In the genomic region with DNA sequence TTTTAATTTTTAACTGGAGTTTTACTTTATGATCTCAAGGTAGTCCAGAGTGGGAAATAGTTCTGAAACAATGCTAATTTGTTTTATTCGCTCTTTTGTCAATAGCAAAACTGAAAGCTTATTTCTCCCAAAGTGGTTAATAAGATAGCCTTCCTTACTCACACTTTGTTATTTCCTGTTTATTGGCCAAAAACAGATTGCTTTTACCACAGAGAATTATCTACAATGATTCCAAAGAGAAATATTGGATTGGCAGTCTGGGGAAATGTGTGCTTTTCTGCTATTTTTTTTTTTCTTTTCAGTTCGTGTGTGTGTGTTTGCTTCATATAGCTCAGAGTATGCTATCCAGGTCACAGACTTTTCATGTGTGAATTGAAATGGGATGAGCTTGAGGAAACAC, we compare ENCODE assay signal across 16 cellular contexts.
DNase-seq lines count a peak whose midpoint lies in the region; ATAC-seq and TF ChIP-seq lines count a peak whose summit lies in the region.
"Had no signal": no experiment of that assay in that cellular context is flagged by ENCODE, and none has a peak within 500 bp of the region (broad histone marks: within the 10 kb centered on the region; RNA-seq: fewer than 3 reads in every experiment).

No MANE protein-coding gene starts in this region.

- H4K91ac ChIP-seq in neuronal stem cell (ENCODE audit: low read depth, low read length, poor library complexity): no peak overlapping the region

- H3K4me3 ChIP-seq in PC-3 (ENCODE audit: low read length) (no peak overlapping the region), fibroblast of lung (replicated peaks in 1 of 4; ENCODE audit: control extremely low read depth in 1 of 4, insufficient read depth in 1 of 4, low read depth in 3 of 4, low read length in 4 of 4) (no peak overlapping the region), neuronal stem cell (ENCODE audit: low read length in 2 of 2) (no peak overlapping the region), testis (no peak overlapping the region)

- H3K9me3 ChIP-seq in PC-3 (ENCODE audit: low read length) (no peaks in the 10 kb centered on the region), fibroblast of lung (ENCODE audit: control insufficient read depth, insufficient read depth, low read depth, low read length) (no peaks in the 10 kb centered on the region), neuronal stem cell (replicated peaks in 1 of 2; ENCODE audit: control insufficient read depth in 2 of 2, insufficient read depth in 1 of 2, low read depth in 1 of 2, low read length in 2 of 2) (peaks cover 3 to 4% of the 10 kb centered on the region in 2 donors), testis (no peaks in the 10 kb centered on the region)
- H3K9me3 ChIP-seq: Caco-2 had no signal

- no peaks in the 10 kb centered on the region for H3K79me1 ChIP-seq in neuronal stem cell (ENCODE audit: low read depth, low read length)

- DNase-seq in GM03348 (ENCODE audit: low spot score) (peak; percentile 11), PC-3 (no peak), fibroblast of lung (ENCODE audit: low read depth in 2 of 2) (peak; percentile 3 to 11), neuronal stem cell (ENCODE audit: low spot score) (no peak), testis (no peak), NCI-H2227 (lab: John Stamatoyannopoulos, UW; ENCODE audit: unreplicated experiment) (no peak), amygdala (lab: John Stamatoyannopoulos, UW) (no peak)
- DNase-seq: Caco-2; CD4-positive, CD25-positive, alpha-beta regulatory T cell; DMS153; EL; NCI-H187; NCI-H446; SW 1271 had no signal

- TF ChIP-seq POLR2A in testis (IDR thresholded peaks at IDR 0.05): no peak

- no peak overlapping the region for H3K9ac ChIP-seq in PC-3 (ENCODE audit: low read length)
- no peak overlapping the region for H3K9ac ChIP-seq in fibroblast of lung (ENCODE audit: insufficient read depth, low read length)
- H3K9ac ChIP-seq in neuronal stem cell (ENCODE audit: low read depth, low read length, poor library complexity): no peak overlapping the region

- no peak overlapping the region for H3K27ac ChIP-seq in PC-3 (ENCODE audit: low read length)
- no peak overlapping the region for H3K27ac ChIP-seq in fibroblast of lung (ENCODE audit: insufficient read depth, low read length)
- no peak overlapping the region for H3K27ac ChIP-seq in neuronal stem cell (replicated peaks; ENCODE audit: low read length)
- no peak overlapping the region for H3K27ac ChIP-seq in testis

- H3K4me2 ChIP-seq in PC-3 (ENCODE audit: low read length): no peak overlapping the region
- H3K4me2 ChIP-seq in fibroblast of lung (ENCODE audit: extremely low read depth, insufficient read depth, low read length): peak overlapping the region; percentile 44
- no peak overlapping the region for H3K4me2 ChIP-seq in neuronal stem cell (ENCODE audit: insufficient read depth, low read length, poor library complexity, severe bottlenecking)

- POLR2A ChIA-PET in PC-3 (lab: Charles Lee; ENCODE audit: unreplicated experiment): no interaction called here

- H2BK120ac ChIP-seq in neuronal stem cell (ENCODE audit: low read depth, low read length): no peak overlapping the region

- CTCF ChIA-PET in PC-3 (lab: Charles Lee): no interaction called here

- WGBS in neuronal stem cell (ENCODE audit: extremely low coverage in 2 of 2, insufficient read length in 2 of 2, insufficient replicate concordance in 1 of 2), 2 donors: no CpG with 5 or more reads among the region's 2 CpGs
- WGBS in testis, 2 donors: 69 to 83% methylated on average over 2 of the region's 2 CpGs

- H3F3A ChIP-seq in PC-3 (ENCODE audit: low read length, unreplicated experiment): no peaks in the 10 kb centered on the region

- H2BK5ac ChIP-seq in neuronal stem cell (ENCODE audit: low read length): no peak overlapping the region

- H2AFZ ChIP-seq in PC-3 (ENCODE audit: low read length) (peak overlapping the region; percentile 14; the same call in 1 of the 2 replicates), fibroblast of lung (ENCODE audit: low read length) (peak overlapping the region; percentile 54), neuronal stem cell (ENCODE audit: low read length) (peak overlapping the region; percentile 45)

- no TSS peak for BruUV-seq in PC-3 (replicated peaks; lab: Mats Ljungman, UMichigan)

- no peaks in the 10 kb centered on the region for H3K79me2 ChIP-seq in PC-3 (ENCODE audit: low read length)
- no peaks in the 10 kb centered on the region for H3K79me2 ChIP-seq in fibroblast of lung (ENCODE audit: control insufficient read depth, insufficient read depth, low read length)

- no peak overlapping the region for H3K4ac ChIP-seq in neuronal stem cell (ENCODE audit: low read length)

- ATAC-seq in PC-3: no peak
- ATAC-seq in HG02852 (IDR thresholded peaks at IDR 0.05; ENCODE audit: unreplicated experiment): no peak
- ATAC-seq: HCT116 had no signal

- H3K36me3 ChIP-seq in PC-3 (ENCODE audit: low read depth, low read length) (no peaks in the 10 kb centered on the region), fibroblast of lung (ENCODE audit: control insufficient read depth, insufficient read depth, low read length) (no peaks in the 10 kb centered on the region), neuronal stem cell (replicated peaks in 1 of 2; ENCODE audit: control insufficient read depth in 2 of 2, insufficient read depth in 2 of 2, low read length in 2 of 2) (no peaks in the 10 kb centered on the region), testis (ENCODE audit: low read depth, missing control alignments) (no peaks in the 10 kb centered on the region)

- H3K27me3 ChIP-seq in PC-3 (ENCODE audit: low read length) (no peaks in the 10 kb centered on the region), fibroblast of lung (ENCODE audit: control insufficient read depth, insufficient read depth, low read length) (no peaks in the 10 kb centered on the region), neuronal stem cell (ENCODE audit: control insufficient read depth in 3 of 3, insufficient read depth in 3 of 3, low read depth in 1 of 3, low read length in 3 of 3) (no peaks in the 10 kb centered on the region), testis (no peaks in the 10 kb centered on the region)

- H3K23ac ChIP-seq in neuronal stem cell (ENCODE audit: low read depth, low read length, poor library complexity): no peak overlapping the region

- H3K9me2 ChIP-seq in PC-3 (replicated peaks; ENCODE audit: low read length): peaks cover 3% of the 10 kb centered on the region; the same call in 1 of the 2 replicates

- H2AK5ac ChIP-seq in neuronal stem cell (ENCODE audit: low read depth, low read length): no peak overlapping the region

- H3K14ac ChIP-seq in neuronal stem cell (ENCODE audit: low read length): no peak overlapping the region

- no peaks in the 10 kb centered on the region for H4K20me1 ChIP-seq in PC-3 (ENCODE audit: low read length)
- H4K20me1 ChIP-seq in fibroblast of lung (ENCODE audit: control insufficient read depth, extremely low read depth, insufficient read depth, low read length): no peaks in the 10 kb centered on the region

- no peak overlapping the region for H3K18ac ChIP-seq in neuronal stem cell (ENCODE audit: low read length)

- H4K8ac ChIP-seq in neuronal stem cell (ENCODE audit: low read depth, low read length): no peak overlapping the region

- TF ChIP-seq CTCF in PC-3 (conservative IDR thresholded peaks at IDR 0.05; ENCODE audit: low read depth, low read length) (no peak), fibroblast of lung (conservative IDR thresholded peaks at IDR 0.05 in 1 of 2, IDR thresholded peaks at IDR 0.05 in 1 of 2; ENCODE audit: low read depth in 1 of 2, low read length in 2 of 2) (no peak), testis (IDR thresholded peaks at IDR 0.05) (no peak)

- H3K4me1 ChIP-seq in PC-3 (ENCODE audit: insufficient read depth, low read length): no peaks in the 10 kb centered on the region
- no peaks in the 10 kb centered on the region for H3K4me1 ChIP-seq in fibroblast of lung (ENCODE audit: control insufficient read depth, extremely low read depth, insufficient read depth, low read length)
- peaks cover 0 to 5% of the 10 kb centered on the region in 2 donors for H3K4me1 ChIP-seq in neuronal stem cell (ENCODE audit: control insufficient read depth in 2 of 2, insufficient read depth in 1 of 2, low read depth in 1 of 2, low read length in 2 of 2)
- no peaks in the 10 kb centered on the region for H3K4me1 ChIP-seq in testis
- H3K4me1 ChIP-seq: Caco-2 had no signal

- H2BK15ac ChIP-seq in neuronal stem cell (ENCODE audit: low read length): no peak overlapping the region

- intact Hi-C loops in PC-3 (cut with micrococcal nuclease) (no loop called here), testis (cut with DNase I; ENCODE audit: low total_unique reads) (no loop called here)

- H2BK12ac ChIP-seq in neuronal stem cell (ENCODE audit: low read length): no peak overlapping the region

Comparison
In these comparisons a context has a peak if more than half of its experiments do, and no peak if none do; other contexts are left out.
1. DNase-seq: peak in GM03348 (single experiment) and fibroblast of lung (2 of 2); none in PC-3 (single experiment), neuronal stem cell (single experiment), testis (single experiment), NCI-H2227 (single experiment) and amygdala (0 of 56).
2. Peak in every context shown above with its lines, with median percentiles within 50 percentile points of each other: H2AFZ ChIP-seq.